In genomic region chr16:87178177-87178863, GRCh38 we compare ENCODE assay signal across 16 cellular contexts.
DNase-seq lines count a peak whose midpoint lies in the region; TF ChIP-seq lines count a peak whose summit lies in the region.
"Had no signal": no experiment of that assay in that cellular context is flagged by ENCODE, and none has a peak within 500 bp of the region (broad histone marks: within the 10 kb centered on the region; RNA-seq: fewer than 3 reads in every experiment).

No MANE protein-coding gene starts in this region.

- H3K4me1 ChIP-seq in mesodermal cell (ENCODE audit: control insufficient read depth, insufficient read depth, low read length, poor library complexity, severe bottlenecking), result peaks cover 25% of the 10 kb centered on the region

- H3K9me3 ChIP-seq in mesodermal cell (ENCODE audit: control insufficient read depth, low read length), result no peaks in the 10 kb centered on the region
- H3K9me3 ChIP-seq: ovary had no signal

- H3K36me3 Mint-ChIP-seq in activated naive CD4-positive, alpha-beta T cell treated with anti-CD3 and anti-CD28 coated beads, Interleukin-2, amount 10 ng/mL, durations not matched to agents 7 days and 5 days, result no peaks in the 10 kb centered on the region

- H3K4me3 Mint-ChIP-seq in activated naive CD4-positive, alpha-beta T cell treated with anti-CD3 and anti-CD28 coated beads, Interleukin-2, amount 10 ng/mL, durations not matched to agents 7 days and 5 days, result no peak overlapping the region
- H3K4me3 Mint-ChIP-seq: B cell; T-helper 2 cell treated with Interferon-gamma antibody and Interleukin-4, amounts not matched to agents 5 μg/mL and 100 μg/mL, for 36 hours had no signal

- H3K27me3 Mint-ChIP-seq in activated naive CD4-positive, alpha-beta T cell treated with anti-CD3 and anti-CD28 coated beads, Interleukin-2, amount 10 ng/mL, durations not matched to agents 7 days and 5 days, result peaks cover 9% of the 10 kb centered on the region

- no peaks in the 10 kb centered on the region for H3K36me3 ChIP-seq in mesodermal cell (ENCODE audit: control insufficient read depth, insufficient read depth, low read length)
- H3K36me3 ChIP-seq: ovary had no signal

- H3K4me1 Mint-ChIP-seq in activated naive CD4-positive, alpha-beta T cell treated with anti-CD3 and anti-CD28 coated beads, Interleukin-2, amount 10 ng/mL, durations not matched to agents 7 days and 5 days, result no peaks in the 10 kb centered on the region
- H3K4me1 Mint-ChIP-seq: B cell had no signal

- no peak overlapping the region for H3K27ac Mint-ChIP-seq in activated naive CD4-positive, alpha-beta T cell treated with anti-CD3 and anti-CD28 coated beads, Interleukin-2, amount 10 ng/mL, durations not matched to agents 7 days and 5 days
- H3K27ac Mint-ChIP-seq: B cell; T-helper 2 cell treated with Interferon-gamma antibody and Interleukin-4, amounts not matched to agents 5 μg/mL and 100 μg/mL, for 36 hours had no signal

- H3K4me3 ChIP-seq in fibroblast of villous mesenchyme (ENCODE audit: low read depth, low read length), result no peak overlapping the region
- H3K4me3 ChIP-seq in mesodermal cell (ENCODE audit: extremely low read depth, insufficient read depth, low read length, poor library complexity, severe bottlenecking), result no peak overlapping the region
- H3K4me3 ChIP-seq: ovary had no signal

- TF ChIP-seq CTCF in fibroblast of villous mesenchyme (IDR thresholded peaks at IDR 0.05; ENCODE audit: insufficient read depth, low read depth, low read length), result no peak

- CTCF ChIA-PET in activated naive CD4-positive, alpha-beta T cell treated with anti-CD3 and anti-CD28 coated beads, Interleukin-2, amount 10 ng/mL, durations not matched to agents 7 days and 5 days (lab: Charles Lee), result no interaction called here

- peak overlapping the region; percentile 67 for H3K27ac ChIP-seq in mesodermal cell (ENCODE audit: low read depth, low read length, severe bottlenecking)
- H3K27ac ChIP-seq: epithelial cell of prostate, HL-60, ovary had no signal

- no peaks in the 10 kb centered on the region for H3K9me3 Mint-ChIP-seq in activated naive CD4-positive, alpha-beta T cell treated with anti-CD3 and anti-CD28 coated beads, Interleukin-2, amount 10 ng/mL, durations not matched to agents 7 days and 5 days
- H3K9me3 Mint-ChIP-seq: T-helper 2 cell treated with Interferon-gamma antibody and Interleukin-4, amounts not matched to agents 5 μg/mL and 100 μg/mL, for 36 hours had no signal

- 32 to 33% methylated on average over 12 to 13 of the region's 14 CpGs for WGBS in mesodermal cell (ENCODE audit: insufficient coverage in 2 of 2), 2 experiments

- peak; percentile 44 for DNase-seq in AG08395 (ENCODE audit: low spot score)
- peak; percentile 15 for DNase-seq in RPMI8226
- peak; percentile 25 for DNase-seq in fibroblast of villous mesenchyme (ENCODE audit: low read depth)
- DNase-seq in activated effector memory CD4-positive, alpha-beta T cell treated with anti-CD3 and anti-CD28 coated beads, Interleukin-2, amount 50 U/mL, for 16 hours, result no peak
- DNase-seq in ureter (ENCODE audit: low spot score), result no peak
- DNase-seq in activated naive CD4-positive, alpha-beta T cell treated with anti-CD3 and anti-CD28 coated beads, Interleukin-2, amount 10 ng/mL, durations not matched to agents 7 days and 5 days, result no peak
- DNase-seq in GM19238 (ENCODE audit: insufficient read length, low spot score), result no peak
- DNase-seq: amniotic stem cell; NK-92 treated with Interleukin-12 subunit alpha and Interleukin-12 subunit beta, amount 100 ng/mL, for 24 hours; substantia nigra had no signal

Comparison
In these comparisons a context has a peak if more than half of its experiments do, and no peak if none do; other contexts are left out.
1. DNase-seq: peak in AG08395 (single experiment), RPMI8226 (single experiment) and fibroblast of villous mesenchyme (single experiment); none in activated effector memory CD4-positive, alpha-beta T cell treated with anti-CD3 and anti-CD28 coated beads, Interleukin-2, amount 50 U/mL, for 16 hours (single experiment), ureter (single experiment), activated naive CD4-positive, alpha-beta T cell treated with anti-CD3 and anti-CD28 coated beads, Interleukin-2, amount 10 ng/mL, durations not matched to agents 7 days and 5 days (single experiment) and GM19238 (single experiment).